In genomic region chrX:135985123-135985973, GRCh38 we compare ENCODE assay signal across 8 cellular contexts. TPM values are rescaled to one million over a fixed set of nuclear protein-coding genes. Genes with fewer than 3 reads are reported as not detected.
DNase-seq lines count a peak whose midpoint lies in the region; ATAC-seq and TF ChIP-seq lines count a peak whose summit lies in the region.

TSS of gene SLC9A6 (plus strand) at chrX:135985435. CDS start at chrX:135985659, 224 bp downstream.

- H3K9me3 ChIP-seq in WERI-Rb-1 (ENCODE audit: severe bottlenecking) (no peaks in the 10 kb centered on the region), smooth muscle cell (replicated peaks; ENCODE audit: low read depth) (no peaks in the 10 kb centered on the region)

- WGBS in smooth muscle cell (ENCODE audit: low lambda C conversion rate): 50% methylated on average over 43 of the region's 69 CpGs

- peak within 1 kb of the TSS; percentile 69 for H3K9ac ChIP-seq in smooth muscle cell (ENCODE audit: low read depth)

- H3K79me2 ChIP-seq in smooth muscle cell (ENCODE audit: low read depth): no peaks in the 10 kb centered on the region

- H2AFZ ChIP-seq in smooth muscle cell (ENCODE audit: low read depth): peak within 1 kb of the TSS; percentile 86

- peak; percentile 91 for ATAC-seq in HG02884 (IDR thresholded peaks at IDR 0.05; ENCODE audit: unreplicated experiment)

- peaks cover 8% of the 10 kb centered on the region for H3K4me1 ChIP-seq in smooth muscle cell (ENCODE audit: low read depth)

- H3K4me3 ChIP-seq in WERI-Rb-1 (ENCODE audit: low read depth, low read length) (peak within 1 kb of the TSS; percentile 76), cardiac fibroblast (replicated peaks in 1 of 2; ENCODE audit: low read depth in 2 of 2, low read length in 2 of 2) (peak within 1 kb of the TSS; percentile 71 to 75), smooth muscle cell (peak within 1 kb of the TSS; percentile 67)

- no peaks in the 10 kb centered on the region for H3F3A ChIP-seq in smooth muscle cell (ENCODE audit: low read depth)

- peaks cover 5% of the 10 kb centered on the region for H4K20me1 ChIP-seq in smooth muscle cell (ENCODE audit: low read depth)

- H3K27ac ChIP-seq in WERI-Rb-1 (peak within 1 kb of the TSS; percentile 57), smooth muscle cell (ENCODE audit: low read depth) (peak within 1 kb of the TSS; percentile 32)

- H3K27me3 ChIP-seq in WERI-Rb-1 (ENCODE audit: insufficient read depth, low read depth, severe bottlenecking) (no peaks in the 10 kb centered on the region), smooth muscle cell (ENCODE audit: low read depth) (no peaks in the 10 kb centered on the region)

- H3K4me2 ChIP-seq in smooth muscle cell: peak within 1 kb of the TSS; percentile 85

- TF ChIP-seq CTCF in WERI-Rb-1 (IDR thresholded peaks at IDR 0.05; ENCODE audit: low read depth, low read length): no peak
- no peak for TF ChIP-seq CTCF in cardiac fibroblast (IDR thresholded peaks at IDR 0.05; ENCODE audit: low read depth, low read length)
- no peak for TF ChIP-seq CTCF in smooth muscle cell (IDR thresholded peaks at IDR 0.05; ENCODE audit: borderline replicate concordance, insufficient read depth, poor library complexity, severe bottlenecking)

- peak; percentile 41 to 49 for DNase-seq in NOMO-1 (lab: John Stamatoyannopoulos, UW; ENCODE audit: unreplicated experiment in 2 of 2)
- DNase-seq in NOMO-1 treated with dmso at 0.1 percent for 144 hours (lab: John Stamatoyannopoulos, UW; ENCODE audit: unreplicated experiment): no peak
- peak; percentile 19 for DNase-seq in NCI-H2029 treated with DMSO at 0.1 percent for 48 hours (lab: John Stamatoyannopoulos, UW)
- peak; percentile 67 for DNase-seq in WERI-Rb-1
- DNase-seq in cardiac fibroblast (ENCODE audit: low read depth in 2 of 2): peak; percentile 45 to 58
- peak; percentile 55 for DNase-seq in inferior parietal cortex (ENCODE audit: extremely low spot score)
- DNase-seq in smooth muscle cell (lab: John Stamatoyannopoulos, UW; ENCODE audit: unreplicated experiment): peak; percentile 30

- H3K36me3 ChIP-seq in WERI-Rb-1: no peaks in the 10 kb centered on the region
- H3K36me3 ChIP-seq in smooth muscle cell (ENCODE audit: low read depth): no peaks in the 10 kb centered on the region

RNA-seq across cellular contexts. Expression of gene SLC9A6, which starts in this region (rescaled TPM):
- 19.8 and 24.7 TPM in 2 replicates for total RNA-seq in smooth muscle cell
- 10.8 and 11.6 TPM in 2 replicates for polyA plus RNA-seq in smooth muscle cell
